In the genomic region with DNA sequence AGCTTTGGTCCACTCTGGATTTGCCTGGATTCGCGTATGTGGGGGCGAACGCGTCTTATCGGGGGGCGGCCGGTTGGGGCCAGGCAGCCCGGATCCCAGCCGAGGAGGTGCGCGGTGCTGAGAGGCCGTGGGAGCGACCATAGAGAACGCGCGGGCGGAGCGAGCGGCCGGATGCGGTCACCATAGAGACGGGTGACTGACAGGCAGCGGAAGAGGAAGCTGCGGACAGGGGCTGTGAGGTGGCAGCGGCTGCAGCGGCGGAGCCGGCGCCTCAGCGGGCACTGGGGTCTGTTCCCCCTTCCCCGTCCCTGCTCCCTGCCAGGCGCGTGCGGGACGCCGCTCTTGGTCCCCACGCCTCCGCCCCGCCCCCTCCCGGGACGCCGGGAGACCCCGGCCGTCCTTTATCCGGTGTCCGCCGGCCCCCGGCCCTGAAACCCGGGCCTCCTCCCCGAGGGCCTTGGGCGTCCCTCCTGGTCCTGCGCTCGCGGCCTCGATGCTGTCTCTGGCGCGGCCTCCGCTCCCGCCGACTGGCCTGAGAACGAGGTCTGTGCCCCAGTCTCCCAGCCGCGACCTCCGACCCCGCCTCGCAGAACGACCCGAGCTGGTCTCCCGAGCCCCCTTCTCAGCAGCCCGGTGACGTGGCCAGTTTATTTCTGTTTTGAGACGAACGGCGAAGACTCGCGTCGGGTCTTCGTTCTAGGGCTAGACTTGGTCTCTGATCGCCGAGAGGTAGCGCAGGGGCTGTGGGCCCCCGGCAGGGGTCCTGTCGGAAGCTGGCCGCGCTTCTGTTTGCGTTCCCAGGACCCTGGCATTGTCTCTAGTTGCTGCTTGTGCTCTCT, we compare ENCODE assay signal across 8 cellular contexts. TPM values are rescaled to one million over a fixed set of nuclear protein-coding genes. Genes with fewer than 3 reads are reported as not detected.
DNase-seq lines count a peak whose midpoint lies in the region; ATAC-seq, FAIRE-seq and TF ChIP-seq lines count a peak whose summit lies in the region.

A gene with protein sequence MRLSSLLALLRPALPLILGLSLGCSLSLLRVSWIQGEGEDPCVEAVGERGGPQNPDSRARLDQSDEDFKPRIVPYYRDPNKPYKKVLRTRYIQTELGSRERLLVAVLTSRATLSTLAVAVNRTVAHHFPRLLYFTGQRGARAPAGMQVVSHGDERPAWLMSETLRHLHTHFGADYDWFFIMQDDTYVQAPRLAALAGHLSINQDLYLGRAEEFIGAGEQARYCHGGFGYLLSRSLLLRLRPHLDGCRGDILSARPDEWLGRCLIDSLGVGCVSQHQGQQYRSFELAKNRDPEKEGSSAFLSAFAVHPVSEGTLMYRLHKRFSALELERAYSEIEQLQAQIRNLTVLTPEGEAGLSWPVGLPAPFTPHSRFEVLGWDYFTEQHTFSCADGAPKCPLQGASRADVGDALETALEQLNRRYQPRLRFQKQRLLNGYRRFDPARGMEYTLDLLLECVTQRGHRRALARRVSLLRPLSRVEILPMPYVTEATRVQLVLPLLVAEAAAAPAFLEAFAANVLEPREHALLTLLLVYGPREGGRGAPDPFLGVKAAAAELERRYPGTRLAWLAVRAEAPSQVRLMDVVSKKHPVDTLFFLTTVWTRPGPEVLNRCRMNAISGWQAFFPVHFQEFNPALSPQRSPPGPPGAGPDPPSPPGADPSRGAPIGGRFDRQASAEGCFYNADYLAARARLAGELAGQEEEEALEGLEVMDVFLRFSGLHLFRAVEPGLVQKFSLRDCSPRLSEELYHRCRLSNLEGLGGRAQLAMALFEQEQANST (plus strand): TSS at position 212 of the 839 bp plus-strand sequence. CDS start 1,529 bp downstream, outside the sequence.

- TF ChIP-seq CTCF in adrenal gland (IDR thresholded peaks at IDR 0.05) (no peak), heart left ventricle (IDR thresholded peaks at IDR 0.05) (no peak), upper lobe of right lung (IDR thresholded peaks at IDR 0.05) (no peak)

- peaks cover 21 to 35% of the 10 kb centered on the region in 2 donors for H3K4me1 ChIP-seq in adrenal gland (replicated peaks in 1 of 2)
- H3K4me1 ChIP-seq in heart left ventricle: peaks cover 0 to 42% (median 26%) of the 10 kb centered on the region in 12 donors
- H3K4me1 ChIP-seq in upper lobe of right lung: peaks cover 25% of the 10 kb centered on the region

- peak within 1 kb of the TSS; percentile 48 to 94 (median 88) for H3K4me3 ChIP-seq in adrenal gland
- peak within 1 kb of the TSS; percentile 85 to 98 (median 96) for H3K4me3 ChIP-seq in heart left ventricle
- H3K4me3 ChIP-seq in upper lobe of right lung: peak within 1 kb of the TSS; percentile 88

- FAIRE-seq in GM12891 (lab: Jason Lieb, UNC): peak; percentile 71

- H3K27me3 ChIP-seq in adrenal gland (no peaks in the 10 kb centered on the region), heart left ventricle (no peaks in the 10 kb centered on the region), upper lobe of right lung (no peaks in the 10 kb centered on the region)

- H3K9me3 ChIP-seq in adrenal gland (replicated peaks in 1 of 3): no peaks in the 10 kb centered on the region
- no peaks in the 10 kb centered on the region for H3K9me3 ChIP-seq in heart left ventricle
- H3K9me3 ChIP-seq in upper lobe of right lung: no peaks in the 10 kb centered on the region

- TF ChIP-seq POLR2A in GM12891 (IDR thresholded peaks at IDR 0.05; ENCODE audit: low read depth, low read length) (peak; percentile 88), adrenal gland (IDR thresholded peaks at IDR 0.05) (peak; percentile 70 to 89), heart left ventricle (IDR thresholded peaks at IDR 0.05) (peak; percentile 70 to 90)

- ATAC-seq in HG02642 (IDR thresholded peaks at IDR 0.05; ENCODE audit: poor library complexity, unreplicated experiment) (peak; percentile 98), heart left ventricle (peak; percentile 89 to 95 (median 94)), upper lobe of right lung (peak; percentile 97)

- DNase-seq in GM12891 (ENCODE audit: insufficient read length, low spot score) (peak; percentile 98), NCI-H128 (lab: John Stamatoyannopoulos, UW; ENCODE audit: unreplicated experiment) (peak; percentile 73), T-helper 1 cell (peak; percentile 73 to 91 (median 84)), adrenal gland (peak; percentile 92 to 97 (median 93)), heart left ventricle (peak; percentile 93 to 96 (median 96)), posterior vena cava (ENCODE audit: low spot score) (peak; percentile 98), upper lobe of right lung (peak; percentile 96)

- H3K36me3 ChIP-seq in adrenal gland (replicated peaks in 1 of 2) (peaks cover 0 to 29% of the 10 kb centered on the region in 2 donors), heart left ventricle (peaks cover 0 to 35% (median 25%) of the 10 kb centered on the region in 9 donors), upper lobe of right lung (peaks cover 26% of the 10 kb centered on the region)

- WGBS in adrenal gland, 4 donors: 0 to 1% (median 0%) methylated on average over 25 to 87 of the region's 87 CpGs
- WGBS in heart left ventricle, 4 donors: 0 to 1% (median 0%) methylated on average over 38 to 87 of the region's 87 CpGs

- intact Hi-C loops in adrenal gland (cut with DNase I) (no loop called here), heart left ventricle (cut with DNase I) (loop anchor here in 2 of 10 donors (2.0 to 5.0 kb wide), 2 partner anchors 46 to 60 kb away; partner anchors contain the start of gene ASB10 (in 1 of the 2)), posterior vena cava (cut with DNase I) (no loop called here), upper lobe of right lung (cut with DNase I) (no loop called here)

- H3K27ac ChIP-seq in adrenal gland (peak within 1 kb of the TSS; percentile 50 to 94 (median 86)), heart left ventricle (peak within 1 kb of the TSS; percentile 59 to 90 (median 86)), upper lobe of right lung (peak within 1 kb of the TSS; percentile 87)

TF ChIP-seq in GM12891, 5 proteins besides CTCF, POLR2A, EP300 and RAD21:
- TF ChIP-seq SPI1 (IDR thresholded peaks at IDR 0.05; ENCODE audit: low read depth, low read length) (peak; percentile 76), PAX5 (IDR thresholded peaks at IDR 0.05; ENCODE audit: insufficient read depth, low read length, severe bottlenecking) (no peak), POU2F2 (IDR thresholded peaks at IDR 0.05; ENCODE audit: low read depth, low read length) (peak; percentile 65), TAF1 (IDR thresholded peaks at IDR 0.05; ENCODE audit: low read depth, low read length) (peak; percentile 70; the same call in 1 of the 2 replicates), POLR2AphosphoS5 (IDR thresholded peaks at IDR 0.05; ENCODE audit: low read depth, low read length) (peak; percentile 89)

RNA-seq across cellular contexts. Expression of the gene that starts here (rescaled TPM):
- 17.7 TPM for polyA plus RNA-seq in GM12891 (2012; ENCODE audit: low read depth, missing spikeins)
- total RNA-seq in adrenal gland (10 to 100 TPM; 42.9 to 84.1 (median 63.2) TPM), heart left ventricle (10 to 100 TPM; 16.6 to 31.9 (median 18.3) TPM), posterior vena cava (10 to 100 TPM; 37.5 to 40.7 TPM), upper lobe of right lung (37.2 TPM)
- polyA plus RNA-seq in adrenal gland (10 to 100 TPM; 15.8 to 87.8 (median 58.7) TPM), heart left ventricle (10 to 100 TPM; 11.4 to 26.4 TPM)

Comparison
In these comparisons a context has a peak if more than half of its experiments do, and no peak if none do; other contexts are left out.
1. Peak in every context shown above with its lines: DNase-seq, ATAC-seq, H3K4me3 ChIP-seq and H3K27ac ChIP-seq.